Comparison of ENCODE assay signal across 10 cellular contexts in the genomic region with DNA sequence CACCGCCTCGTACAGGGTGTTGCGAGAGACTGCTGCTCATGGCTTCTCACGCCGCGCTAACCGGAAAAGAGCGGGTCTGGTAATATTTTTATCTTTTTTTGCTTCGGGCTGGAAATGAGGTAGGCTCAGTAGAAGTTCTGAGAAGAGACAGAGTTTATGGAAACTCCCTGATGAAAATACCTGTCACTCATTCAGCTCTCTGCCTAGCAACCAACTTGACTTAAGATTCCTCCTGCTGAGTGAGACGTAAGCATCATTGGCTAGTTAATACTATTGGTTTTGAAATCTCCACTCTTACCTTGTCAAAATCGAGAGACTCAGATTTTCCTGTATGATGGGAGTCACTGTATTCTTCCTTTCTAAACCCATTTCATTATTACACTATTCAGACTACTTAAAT.
"Had no signal": no experiment of that assay in that cellular context is flagged by ENCODE, and none has a peak within 500 bp of the region (broad histone marks: within the 10 kb centered on the region; RNA-seq: fewer than 3 reads in every experiment).

No MANE protein-coding gene starts in this region.

- H2AFZ ChIP-seq: GM23248 had no signal

- H3K4me3 ChIP-seq: GM23248, HAP-1 had no signal

- H3K9ac ChIP-seq: GM23248, KMS-11 had no signal

- H3K36me3 ChIP-seq: HAP-1 had no signal

- H3K27ac ChIP-seq: GM23248, HL-60, KMS-11 had no signal

- DNase-seq: GM23248, H7, IMR-90, Karpas-422, KBM-7 had no signal

- H3K4me2 ChIP-seq: KMS-11 had no signal

- ATAC-seq: HCT116 had no signal

- FAIRE-seq: HTR-8/SVneo had no signal

- H3K9me3 ChIP-seq: HAP-1 had no signal
